Comparison of ENCODE assay signal across 12 cellular contexts in genomic region chr16:53745126-53745525, GRCh38. TPM values are rescaled to one million over a fixed set of nuclear protein-coding genes. Genes with fewer than 3 reads are reported as not detected.
DNase-seq lines count a peak whose midpoint lies in the region; ATAC-seq and TF ChIP-seq lines count a peak whose summit lies in the region.
"Had no signal": no experiment of that assay in that cellular context is flagged by ENCODE, and none has a peak within 500 bp of the region (broad histone marks: within the 10 kb centered on the region; RNA-seq: fewer than 3 reads in every experiment).

No MANE protein-coding gene starts in this region.

- H3K4me1 ChIP-seq in smooth muscle cell (ENCODE audit: low read depth) = peaks cover 12% of the 10 kb centered on the region

- TF ChIP-seq CTCF in RWPE1 (conservative IDR thresholded peaks at IDR 0.05; ENCODE audit: low read depth) (no peak), smooth muscle cell (IDR thresholded peaks at IDR 0.05; ENCODE audit: borderline replicate concordance, insufficient read depth, poor library complexity, severe bottlenecking) (no peak)

- DNase-seq in activated naive CD8-positive, alpha-beta T cell treated with anti-CD3 and anti-CD28 coated beads for 36 hours = no peak
- DNase-seq in RWPE1 (ENCODE audit: low spot score) (peak; percentile 27), fibroblast of peridontal ligament (ENCODE audit: extremely low read depth) (peak; percentile 13), smooth muscle cell (lab: John Stamatoyannopoulos, UW; ENCODE audit: unreplicated experiment) (no peak), hepatic stellate cell (ENCODE audit: low spot score) (no peak), HuH-7 (ENCODE audit: low spot score) (no peak)
- DNase-seq: C1 segment of cervical spinal cord, GOT3, NCI-H1694 had no signal

- no peak overlapping the region for H3K9ac ChIP-seq in smooth muscle cell (ENCODE audit: low read depth)

- peaks cover 6% of the 10 kb centered on the region for H3K9me3 ChIP-seq in smooth muscle cell (replicated peaks; ENCODE audit: low read depth)

- H3K4me1 Mint-ChIP-seq in activated naive CD8-positive, alpha-beta T cell (ENCODE audit: low read depth) = peaks cover 39% of the 10 kb centered on the region
- peaks cover 30% of the 10 kb centered on the region for H3K4me1 Mint-ChIP-seq in activated naive CD8-positive, alpha-beta T cell treated with anti-CD3 and anti-CD28 coated beads for 36 hours

- no peak overlapping the region for H2AFZ ChIP-seq in smooth muscle cell (ENCODE audit: low read depth)

- peaks cover 95% of the 10 kb centered on the region for H4K20me1 ChIP-seq in smooth muscle cell (ENCODE audit: low read depth)

- POLR2A ChIA-PET in RWPE1 (lab: Yijun Ruan, JAX; ENCODE audit: low non-redundant PET) = interaction anchor here (0.6 kb wide), 1 partner anchor 8 kb away, joined by 3 read pairs; no protein-coding TSS in a partner anchor

- H3K9me3 Mint-ChIP-seq in activated naive CD8-positive, alpha-beta T cell (ENCODE audit: low read depth) = peaks cover 4% of the 10 kb centered on the region
- H3K9me3 Mint-ChIP-seq in activated naive CD8-positive, alpha-beta T cell treated with anti-CD3 and anti-CD28 coated beads for 36 hours = peaks cover 6% of the 10 kb centered on the region

- H3K27ac ChIP-seq in RWPE1 (no peak overlapping the region), smooth muscle cell (ENCODE audit: low read depth) (peak overlapping the region; percentile 49)

- H3K36me3 Mint-ChIP-seq in activated naive CD8-positive, alpha-beta T cell = peaks cover 13% of the 10 kb centered on the region
- H3K36me3 Mint-ChIP-seq in activated naive CD8-positive, alpha-beta T cell treated with anti-CD3 and anti-CD28 coated beads for 36 hours = peaks cover 6% of the 10 kb centered on the region

- peaks cover 53% of the 10 kb centered on the region for H3K79me2 ChIP-seq in smooth muscle cell (ENCODE audit: low read depth)

- no peak for ATAC-seq in HG03095 (IDR thresholded peaks at IDR 0.05; ENCODE audit: unreplicated experiment)

- 34% methylated on average over 3 of the region's 3 CpGs for WGBS in smooth muscle cell (ENCODE audit: low lambda C conversion rate)

- H3K27me3 Mint-ChIP-seq in activated naive CD8-positive, alpha-beta T cell = no peaks in the 10 kb centered on the region
- no peaks in the 10 kb centered on the region for H3K27me3 Mint-ChIP-seq in activated naive CD8-positive, alpha-beta T cell treated with anti-CD3 and anti-CD28 coated beads for 36 hours

- H3K4me2 ChIP-seq in smooth muscle cell = peak overlapping the region; percentile 38

- no peak overlapping the region for H3K4me3 ChIP-seq in smooth muscle cell

- no peaks in the 10 kb centered on the region for H3K27me3 ChIP-seq in smooth muscle cell (ENCODE audit: low read depth)

- no peaks in the 10 kb centered on the region for H3F3A ChIP-seq in smooth muscle cell (ENCODE audit: low read depth)

- no peak overlapping the region for H3K27ac Mint-ChIP-seq in activated naive CD8-positive, alpha-beta T cell
- no peak overlapping the region for H3K27ac Mint-ChIP-seq in activated naive CD8-positive, alpha-beta T cell treated with anti-CD3 and anti-CD28 coated beads for 36 hours

- peak overlapping the region; percentile 55 for H3K4me3 Mint-ChIP-seq in activated naive CD8-positive, alpha-beta T cell
- no peak overlapping the region for H3K4me3 Mint-ChIP-seq in activated naive CD8-positive, alpha-beta T cell treated with anti-CD3 and anti-CD28 coated beads for 36 hours
- H3K4me3 Mint-ChIP-seq: activated CD8-positive, alpha-beta T cell treated with anti-CD3 and anti-CD28 coated beads, Interleukin-2, amount 10 ng/mL, durations not matched to agents 7 days and 5 days had no signal

- CTCF ChIA-PET in RWPE1 (lab: Yijun Ruan, JAX) = interaction anchor here (0.5 to 1.1 kb wide), 3 partner anchors 8 to 997 kb away, joined by 3 to 4 read pairs (median 3); partner anchors contain the start of gene FTO

- no peaks in the 10 kb centered on the region for H3K36me3 ChIP-seq in smooth muscle cell (ENCODE audit: low read depth)

RNA-seq across cellular contexts. Expression of gene FTO, which starts 41.2 kb away (rescaled TPM):
- 10 to 100 TPM; 51.1 to 52.7 TPM for total RNA-seq in activated naive CD8-positive, alpha-beta T cell treated with anti-CD3 and anti-CD28 coated beads for 36 hours
- total RNA-seq in smooth muscle cell = 89.9 and 111 TPM in 2 replicates
- polyA plus RNA-seq in smooth muscle cell = 48.2 and 81.1 TPM in 2 replicates

RNA-seq across cellular contexts. Expression of gene RPGRIP1L, which starts 41.5 kb away (rescaled TPM):
- total RNA-seq in activated naive CD8-positive, alpha-beta T cell treated with anti-CD3 and anti-CD28 coated beads for 36 hours = 1 to 10 TPM; 7.1 to 8.4 TPM
- 11.5 and 11.6 TPM in 2 replicates for total RNA-seq in smooth muscle cell
- 5.8 and 8.4 TPM in 2 replicates for polyA plus RNA-seq in smooth muscle cell

Comparison
In these comparisons a context has a peak if more than half of its experiments do, and no peak if none do; other contexts are left out.
1. DNase-seq: peak in RWPE1 (single experiment) and fibroblast of peridontal ligament (single experiment); none in activated naive CD8-positive, alpha-beta T cell treated with anti-CD3 and anti-CD28 coated beads for 36 hours (single experiment), smooth muscle cell (single experiment), hepatic stellate cell (single experiment) and HuH-7 (single experiment).